In genomic region chr16:30533748-30534367, GRCh38 we compare ENCODE assay signal across 6 cellular contexts. TPM values are rescaled to one million over a fixed set of nuclear protein-coding genes. Genes with fewer than 3 reads are reported as not detected.
DNase-seq lines count a peak whose midpoint lies in the region; ATAC-seq, FAIRE-seq and TF ChIP-seq lines count a peak whose summit lies in the region.

No MANE protein-coding gene starts in this region.

- H3K4me1 Mint-ChIP-seq in natural killer cell treated with Interleukin-12 subunit alpha and Interleukin-12 subunit beta and Interleukin-15 and Interleukin-18, amount 100 ng/mL, for 72 hours (ENCODE audit: low read depth in 2 of 2), result peaks cover 24 to 32% of the 10 kb centered on the region in 2 donors

- H3K79me2 ChIP-seq in DND-41 (ENCODE audit: insufficient read depth, low read length), result peaks cover 50% of the 10 kb centered on the region
- peaks cover 27% of the 10 kb centered on the region for H3K79me2 ChIP-seq in GM12878 (ENCODE audit: control insufficient read depth, insufficient read depth, low read length)

- H4K20me1 ChIP-seq in DND-41 (ENCODE audit: insufficient read depth, low read length), result no peaks in the 10 kb centered on the region
- H4K20me1 ChIP-seq in GM12878 (ENCODE audit: control insufficient read depth, insufficient read depth), result no peaks in the 10 kb centered on the region

- ATAC-seq in DND-41 (ENCODE audit: insufficient read depth, low read depth) (peak; percentile 2; the same call in 1 of the 3 replicates), HG03039 (IDR thresholded peaks at IDR 0.05; ENCODE audit: unreplicated experiment) (peak; percentile 20), GM12878 (peak; percentile 16)
- peak; percentile 1 to 14 for ATAC-seq in natural killer cell treated with Interleukin-12 subunit alpha and Interleukin-12 subunit beta and Interleukin-15 and Interleukin-18, amount 100 ng/mL, for 72 hours

- H3K4me2 ChIP-seq in DND-41 (ENCODE audit: insufficient read depth, low read length), result peak overlapping the region; percentile 66
- H3K4me2 ChIP-seq in GM12878 (ENCODE audit: control insufficient read depth, insufficient read depth), result peak overlapping the region; percentile 32

- SMC1A ChIA-PET in GM12878 (lab: Charles Lee; ENCODE audit: uncharacterized antibody, unreplicated experiment), result interaction anchor here (0.9 to 4.7 kb wide), 8 partner anchors 24 to 104 kb away, joined by 5 to 47 read pairs (median 16); partner anchors contain the start of genes DCTPP1, ITGAL and ZNF764

- DNase-seq in DND-41 (peak; percentile 38), GM12878 (ENCODE audit: low read depth, low spot score) (no peak), cerebellar cortex (ENCODE audit: low spot score) (no peak)
- DNase-seq in natural killer cell treated with Interleukin-12 subunit alpha and Interleukin-12 subunit beta and Interleukin-15 and Interleukin-18, amount 100 ng/mL, for 72 hours (ENCODE audit: low spot score), result no peak
- no peak for DNase-seq in activated effector memory CD4-positive, alpha-beta T cell treated with anti-CD3 and anti-CD28 coated beads, Interleukin-2, amount 50 U/mL, for 16 hours

- H3K36me3 Mint-ChIP-seq in natural killer cell treated with Interleukin-12 subunit alpha and Interleukin-12 subunit beta and Interleukin-15 and Interleukin-18, amount 100 ng/mL, for 72 hours, result no peaks in the 10 kb centered on the region

- no peak for TF ChIP-seq POLR2A in GM12878 (IDR thresholded peaks at IDR 0.05; ENCODE audit: low read depth, low read length)

- H3K27me3 ChIP-seq in DND-41 (ENCODE audit: insufficient read depth, low read length, poor library complexity) (no peaks in the 10 kb centered on the region), GM12878 (replicated peaks in 1 of 2; ENCODE audit: control insufficient read depth in 2 of 2, insufficient read depth in 2 of 2, low read length in 1 of 2) (no peaks in the 10 kb centered on the region)

- TF ChIP-seq CTCF in DND-41 (IDR thresholded peaks at IDR 0.05; ENCODE audit: borderline replicate concordance, extremely low read depth, low read length, poor library complexity, severe bottlenecking), result no peak
- 0 out of 6 replicates have a peak, but pooled peaks of 1 of the 3 experiments have one; percentile 1 for TF ChIP-seq CTCF in GM12878 (IDR thresholded peaks at IDR 0.05 in 2 of 3, conservative IDR thresholded peaks at IDR 0.05 in 1 of 3; ENCODE audit: control insufficient read depth in 2 of 3, extremely low read depth in 1 of 3, insufficient read depth in 1 of 3, low read depth in 3 of 3, low read length in 3 of 3)

- H2AFZ ChIP-seq in DND-41 (ENCODE audit: low read depth, low read length) (peak overlapping the region; percentile 85), GM12878 (ENCODE audit: control insufficient read depth, low read depth, low read length) (peak overlapping the region; percentile 86)

- RAD21 ChIA-PET in GM12878 (lab: Charles Lee; ENCODE audit: unreplicated experiment), result interaction anchor here (0.7 to 5.2 kb wide), 10 partner anchors 24 to 127 kb away, joined by 3 to 129 read pairs (median 14); partner anchors contain the start of genes DCTPP1, ZNF764, ZNF771 and ZNF785

- H3K27ac ChIP-seq in DND-41 (ENCODE audit: low read length), result peak overlapping the region; percentile 96
- peak overlapping the region; percentile 85 for H3K27ac ChIP-seq in GM12878 (ENCODE audit: control insufficient read depth, insufficient read depth)

- intact Hi-C loops in GM12878 (cut with micrococcal nuclease; ENCODE audit: unreplicated experiment), result loop anchor here (2.0 kb wide), 2 partner anchors 51 to 103 kb away; partner anchors contain the start of genes DCTPP1 and ZNF785

- H3K9me3 ChIP-seq in DND-41 (ENCODE audit: insufficient read depth, low read length, severe bottlenecking) (no peaks in the 10 kb centered on the region), GM12878 (replicated peaks; ENCODE audit: control insufficient read depth, insufficient read depth, low read length) (no peaks in the 10 kb centered on the region)

- H3K36me3 ChIP-seq in DND-41 (ENCODE audit: insufficient read depth, low read length) (peaks cover 43% of the 10 kb centered on the region), GM12878 (ENCODE audit: control insufficient read depth in 2 of 2, insufficient read depth in 2 of 2, low read length in 1 of 2) (peaks cover 2 to 3% of the 10 kb centered on the region in 2 experiments; a peak in 1 of 4 replicates)

- H3K4me3 ChIP-seq in DND-41 (ENCODE audit: low read depth in 1 of 2, low read length in 2 of 2) (peak overlapping the region; percentile 49 to 71), GM12878 (peak overlapping the region; percentile 90)

- peak overlapping the region; percentile 97 for H3K4me3 Mint-ChIP-seq in natural killer cell treated with Interleukin-12 subunit alpha and Interleukin-12 subunit beta and Interleukin-15 and Interleukin-18, amount 100 ng/mL, for 72 hours

- CTCF ChIA-PET in GM12878 (lab: Yijun Ruan, JAX), result interaction anchor here (0.6 to 4.7 kb wide), 13 partner anchors 24 to 125 kb away, joined by 3 to 81 read pairs (median 15); partner anchors contain the start of genes DCTPP1, ITGAL, PRR14 and SEPHS2

- no peaks in the 10 kb centered on the region for H3K27me3 Mint-ChIP-seq in natural killer cell treated with Interleukin-12 subunit alpha and Interleukin-12 subunit beta and Interleukin-15 and Interleukin-18, amount 100 ng/mL, for 72 hours

- H3K9ac ChIP-seq in DND-41 (ENCODE audit: low read depth, low read length), result peak overlapping the region; percentile 70
- H3K9ac ChIP-seq in GM12878 (ENCODE audit: control insufficient read depth, insufficient read depth, low read length), result peak overlapping the region; percentile 96

- POLR2A ChIA-PET in GM12878 (lab: Charles Lee), result interaction anchor here (0.5 to 5.2 kb wide), 15 partner anchors 26 to 381 kb away, joined by 3 to 109 read pairs (median 4); partner anchors contain the start of genes DCTPP1, ITGAL, ZNF688 and ZNF764

- in situ Hi-C loops in GM12878 (cut with MboI), result no loop called here

- WGBS in GM12878 (ENCODE audit: insufficient coverage, insufficient replicate concordance, low lambda C conversion rate, missing lambda C conversion rate), result 2% methylated on average over 29 of the region's 29 CpGs

- H3K27ac Mint-ChIP-seq in natural killer cell treated with Interleukin-12 subunit alpha and Interleukin-12 subunit beta and Interleukin-15 and Interleukin-18, amount 100 ng/mL, for 72 hours, result peak overlapping the region; percentile 94 to 96

- H3K9me3 Mint-ChIP-seq in natural killer cell treated with Interleukin-12 subunit alpha and Interleukin-12 subunit beta and Interleukin-15 and Interleukin-18, amount 100 ng/mL, for 72 hours, result no peaks in the 10 kb centered on the region

- TF ChIP-seq RAD21 in GM12878 (IDR thresholded peaks at IDR 0.05; ENCODE audit: insufficient read depth, low read depth, low read length), result no peak

- FAIRE-seq in GM12878 (lab: Jason Lieb, UNC), result peak; percentile 13

- BruUV-seq in GM12878 (replicated peaks; lab: Mats Ljungman, UMichigan), result no TSS peak

- TF ChIP-seq EP300 in GM12878 (IDR thresholded peaks at IDR 0.05; ENCODE audit: borderline replicate concordance in 1 of 2, control insufficient read depth in 1 of 2, low read depth in 2 of 2, low read length in 2 of 2), result no peak

- H3K4me1 ChIP-seq in DND-41 (ENCODE audit: insufficient read depth, low read length) (peaks cover 41% of the 10 kb centered on the region), GM12878 (ENCODE audit: control insufficient read depth, insufficient read depth, low read length) (peaks cover under 1% of the 10 kb centered on the region; the same call in 1 of the 2 replicates)

RNA-seq across cellular contexts. Expression of gene ZNF747, which starts 0.8 kb away (rescaled TPM):
- 18.5 and 22.3 TPM in 2 replicates for total RNA-seq in GM12878 (2013; cell fraction: nucleolus; rRNA removed)
- total RNA-seq in GM12878 (2014; rRNA removed) (13.0 and 14.3 TPM in 2 replicates), GM12878 (2014; rRNA removed; fragmentation: Illumina TruSeq; extraction: Trizol) (5.0 and 5.8 TPM in 2 replicates), GM12878 (2021) (10.7 and 12.0 TPM in 2 replicates)
- polyA plus RNA-seq in GM12878 (2011; ENCODE audit: low read depth), result 2.4 TPM
- polyA plus RNA-seq in GM12878 (2011; rRNA removed) (2.7 and 3.3 TPM in 2 replicates), GM12878 (2014; fragmentation: Illumina TruSeq; extraction: Trizol) (5.1 and 5.7 TPM in 2 replicates), GM12878 (2014; fragmentation: Nextera tagmentation; extraction: Ambion mirVana) (1 to 10 TPM; 1.0 to 1.2 TPM), GM12878 (2014; rRNA removed) (11.5 and 12.1 TPM in 2 replicates), GM12878 (2016; fragmentation: Nextera tagmentation; extraction: Ambion mirVana) (1 to 10 TPM; 8.6 to 8.8 TPM)
- polyA plus RNA-seq in GM12878 (2011; cell fraction: cytosol; rRNA removed), result 4.7 and 5.0 TPM in 2 replicates
- polyA plus RNA-seq in GM12878 (2011; cell fraction: nucleus; rRNA removed), result 3.3 and 4.6 TPM in 2 replicates
- 4.5 TPM in 2 replicates for polyA plus RNA-seq in GM12878 (2012)
- 5.1 and 6.7 TPM in 2 replicates for polyA minus RNA-seq in GM12878 (2011; rRNA and poly(A)+ RNA removed)
- polyA minus RNA-seq in GM12878 (2011; cell fraction: cytosol; rRNA and poly(A)+ RNA removed), result 2.3 and 3.8 TPM in 2 replicates
- polyA minus RNA-seq in GM12878 (2011; cell fraction: nucleus; rRNA and poly(A)+ RNA removed), result 6.5 and 10.4 TPM in 2 replicates
- 10 to 100 TPM in 1 of 2 donors, 1 to 10 TPM in 1; 8.7 to 10.3 TPM for total RNA-seq in natural killer cell treated with Interleukin-12 subunit alpha and Interleukin-12 subunit beta and Interleukin-15 and Interleukin-18, amount 100 ng/mL, for 72 hours

RNA-seq across cellular contexts. Expression of gene ZNF768, which starts 7.5 kb away (rescaled TPM):
- 21.4 and 21.5 TPM in 2 replicates for total RNA-seq in GM12878 (2013; cell fraction: nucleolus; rRNA removed)
- total RNA-seq in GM12878 (2014; rRNA removed), result 18.3 and 21.3 TPM in 2 replicates
- 9.8 TPM in 2 replicates for total RNA-seq in GM12878 (2014; rRNA removed; fragmentation: Illumina TruSeq; extraction: Trizol)
- total RNA-seq in GM12878 (2021), result 17.3 and 19.3 TPM in 2 replicates
- polyA plus RNA-seq in GM12878 (2011; ENCODE audit: low read depth), result 9.3 TPM
- polyA plus RNA-seq in GM12878 (2011; rRNA removed), result 8.8 and 13.2 TPM in 2 replicates
- 22.5 and 28.3 TPM in 2 replicates for polyA plus RNA-seq in GM12878 (2011; cell fraction: cytosol; rRNA removed)
- polyA plus RNA-seq in GM12878 (2011; cell fraction: nucleus; rRNA removed), result 50.1 and 58.1 TPM in 2 replicates
- polyA plus RNA-seq in GM12878 (2012), result 16.7 and 18.1 TPM in 2 replicates
- 8.2 and 8.3 TPM in 2 replicates for polyA plus RNA-seq in GM12878 (2014; fragmentation: Illumina TruSeq; extraction: Trizol)
- polyA plus RNA-seq in GM12878 (2014; fragmentation: Nextera tagmentation; extraction: Ambion mirVana), result under 1 TPM; 0.05 to 0.06 TPM
- polyA plus RNA-seq in GM12878 (2014; rRNA removed), result 23.1 and 24.5 TPM in 2 replicates
- 1 to 10 TPM; 2.6 to 2.7 TPM for polyA plus RNA-seq in GM12878 (2016; fragmentation: Nextera tagmentation; extraction: Ambion mirVana)
- polyA minus RNA-seq in GM12878 (2011; rRNA and poly(A)+ RNA removed), result 7.2 and 22.8 TPM in 2 replicates
- 11.4 and 12.8 TPM in 2 replicates for polyA minus RNA-seq in GM12878 (2011; cell fraction: cytosol; rRNA and poly(A)+ RNA removed)
- 5.6 and 10.4 TPM in 2 replicates for polyA minus RNA-seq in GM12878 (2011; cell fraction: nucleus; rRNA and poly(A)+ RNA removed)
- 10 to 100 TPM; 10.4 to 11.8 TPM for total RNA-seq in natural killer cell treated with Interleukin-12 subunit alpha and Interleukin-12 subunit beta and Interleukin-15 and Interleukin-18, amount 100 ng/mL, for 72 hours

RNA-seq across cellular contexts. Expression of gene ZNF764, which starts 24.3 kb away (rescaled TPM):
- total RNA-seq in GM12878 (2013; cell fraction: nucleolus; rRNA removed), result 16.0 TPM in 2 replicates
- 9.0 and 9.2 TPM in 2 replicates for total RNA-seq in GM12878 (2014; rRNA removed)
- 3.4 and 3.5 TPM in 2 replicates for total RNA-seq in GM12878 (2014; rRNA removed; fragmentation: Illumina TruSeq; extraction: Trizol)
- total RNA-seq in GM12878 (2021), result 11.2 and 11.9 TPM in 2 replicates
- polyA plus RNA-seq in GM12878 (2011; ENCODE audit: low read depth), result 3.2 TPM
- polyA plus RNA-seq in GM12878 (2011; rRNA removed), result 2.7 and 2.8 TPM in 2 replicates
- 5.7 and 5.8 TPM in 2 replicates for polyA plus RNA-seq in GM12878 (2011; cell fraction: cytosol; rRNA removed)
- 5.2 and 7.8 TPM in 2 replicates for polyA plus RNA-seq in GM12878 (2011; cell fraction: nucleus; rRNA removed)
- polyA plus RNA-seq in GM12878 (2012), result 5.6 and 6.1 TPM in 2 replicates
- 2.8 and 3.2 TPM in 2 replicates for polyA plus RNA-seq in GM12878 (2014; fragmentation: Illumina TruSeq; extraction: Trizol)
- polyA plus RNA-seq in GM12878 (2014; fragmentation: Nextera tagmentation; extraction: Ambion mirVana), result 1 to 10 TPM in 1 of 2 experiments, under 1 TPM in 1; 0.61 to 1.6 TPM
- polyA plus RNA-seq in GM12878 (2014; rRNA removed), result 9.5 and 10.8 TPM in 2 replicates
- 1 to 10 TPM; 4.2 to 4.8 TPM for polyA plus RNA-seq in GM12878 (2016; fragmentation: Nextera tagmentation; extraction: Ambion mirVana)
- polyA minus RNA-seq in GM12878 (2011; rRNA and poly(A)+ RNA removed), result 1.6 and 3.5 TPM in 2 replicates
- polyA minus RNA-seq in GM12878 (2011; cell fraction: cytosol; rRNA and poly(A)+ RNA removed), result 4.0 and 4.4 TPM in 2 replicates
- polyA minus RNA-seq in GM12878 (2011; cell fraction: nucleus; rRNA and poly(A)+ RNA removed), result 2.8 and 4.6 TPM in 2 replicates
- 10 to 100 TPM; 14.9 to 22.9 TPM for total RNA-seq in natural killer cell treated with Interleukin-12 subunit alpha and Interleukin-12 subunit beta and Interleukin-15 and Interleukin-18, amount 100 ng/mL, for 72 hours

RNA-seq across cellular contexts. Expression of gene ZNF688, which starts 37.7 kb away (rescaled TPM):
- total RNA-seq in GM12878 (2013; cell fraction: nucleolus; rRNA removed), result 16.5 and 18.2 TPM in 2 replicates
- total RNA-seq in GM12878 (2014; rRNA removed) (12.5 and 13.6 TPM in 2 replicates), GM12878 (2014; rRNA removed; fragmentation: Illumina TruSeq; extraction: Trizol) (7.4 and 8.6 TPM in 2 replicates), GM12878 (2021) (9.2 and 12.6 TPM in 2 replicates)
- polyA plus RNA-seq in GM12878 (2011; ENCODE audit: low read depth), result 1.7 TPM
- polyA plus RNA-seq in GM12878 (2011; rRNA removed) (6.0 and 6.3 TPM in 2 replicates), GM12878 (2014; fragmentation: Illumina TruSeq; extraction: Trizol) (2.7 and 8.5 TPM in 2 replicates), GM12878 (2014; fragmentation: Nextera tagmentation; extraction: Ambion mirVana) (under 1 TPM; 0.14 to 0.88 TPM), GM12878 (2014; rRNA removed) (12.9 and 13.7 TPM in 2 replicates), GM12878 (2016; fragmentation: Nextera tagmentation; extraction: Ambion mirVana) (10 to 100 TPM; 16.2 to 17.4 TPM)
- polyA plus RNA-seq in GM12878 (2011; cell fraction: cytosol; rRNA removed), result 5.5 and 8.8 TPM in 2 replicates
- 8.9 and 11.8 TPM in 2 replicates for polyA plus RNA-seq in GM12878 (2011; cell fraction: nucleus; rRNA removed)
- polyA plus RNA-seq in GM12878 (2012), result 5.8 and 8.9 TPM in 2 replicates
- polyA minus RNA-seq in GM12878 (2011; rRNA and poly(A)+ RNA removed), result 1.2 and 2.8 TPM in 2 replicates
- polyA minus RNA-seq in GM12878 (2011; cell fraction: cytosol; rRNA and poly(A)+ RNA removed), result 2.0 and 2.2 TPM in 2 replicates
- polyA minus RNA-seq in GM12878 (2011; cell fraction: nucleus; rRNA and poly(A)+ RNA removed), result 5.1 and 8.8 TPM in 2 replicates
- total RNA-seq in natural killer cell treated with Interleukin-12 subunit alpha and Interleukin-12 subunit beta and Interleukin-15 and Interleukin-18, amount 100 ng/mL, for 72 hours, result 1 to 10 TPM; 8.3 to 8.9 TPM

RNA-seq across cellular contexts. Expression of gene ZNF785, which starts 51.6 kb away (rescaled TPM):
- total RNA-seq in GM12878 (2013; cell fraction: nucleolus; rRNA removed), result 64.7 and 73.9 TPM in 2 replicates
- total RNA-seq in GM12878 (2014; rRNA removed), result 8.9 and 9.1 TPM in 2 replicates
- total RNA-seq in GM12878 (2014; rRNA removed; fragmentation: Illumina TruSeq; extraction: Trizol), result 6.4 and 7.0 TPM in 2 replicates
- 11.1 and 11.5 TPM in 2 replicates for total RNA-seq in GM12878 (2021)
- 3.0 TPM for polyA plus RNA-seq in GM12878 (2011; ENCODE audit: low read depth)
- polyA plus RNA-seq in GM12878 (2011; rRNA removed), result 10.8 and 11.6 TPM in 2 replicates
- 10.9 and 11.7 TPM in 2 replicates for polyA plus RNA-seq in GM12878 (2011; cell fraction: cytosol; rRNA removed)
- 14.9 and 20.0 TPM in 2 replicates for polyA plus RNA-seq in GM12878 (2011; cell fraction: nucleus; rRNA removed)
- 6.5 and 7.5 TPM in 2 replicates for polyA plus RNA-seq in GM12878 (2012)
- polyA plus RNA-seq in GM12878 (2014; fragmentation: Illumina TruSeq; extraction: Trizol), result 5.8 and 6.2 TPM in 2 replicates
- 1 to 10 TPM in 1 of 2 experiments, under 1 TPM in 1; 0.87 to 1.5 TPM for polyA plus RNA-seq in GM12878 (2014; fragmentation: Nextera tagmentation; extraction: Ambion mirVana)
- 11.5 and 12.8 TPM in 2 replicates for polyA plus RNA-seq in GM12878 (2014; rRNA removed)
- 1 to 10 TPM; 5.9 to 8.1 TPM for polyA plus RNA-seq in GM12878 (2016; fragmentation: Nextera tagmentation; extraction: Ambion mirVana)
- polyA minus RNA-seq in GM12878 (2011; rRNA and poly(A)+ RNA removed), result 6.2 and 11.4 TPM in 2 replicates
- polyA minus RNA-seq in GM12878 (2011; cell fraction: cytosol; rRNA and poly(A)+ RNA removed), result 4.7 and 5.9 TPM in 2 replicates
- 8.6 and 13.2 TPM in 2 replicates for polyA minus RNA-seq in GM12878 (2011; cell fraction: nucleus; rRNA and poly(A)+ RNA removed)
- total RNA-seq in natural killer cell treated with Interleukin-12 subunit alpha and Interleukin-12 subunit beta and Interleukin-15 and Interleukin-18, amount 100 ng/mL, for 72 hours, result 10 to 100 TPM; 13.3 to 20.0 TPM
